In genomic region chr2:58665156-58665553, GRCh38 we compare ENCODE assay signal across 7 cellular contexts.
"Had no signal": no experiment of that assay in that cellular context is flagged by ENCODE, and none has a peak within 500 bp of the region (broad histone marks: within the 10 kb centered on the region; RNA-seq: fewer than 3 reads in every experiment).

No MANE protein-coding gene starts in this region.

- H3K4me3 ChIP-seq: GM12878 had no signal

- DNase-seq: GDM1, GF-D8 had no signal

- FAIRE-seq: GM12878, GM12891, GM12892, GM18507, GM19239 had no signal

- ATAC-seq: GM12878 had no signal
